In genomic region chr20:41693136-41693979, GRCh38 we compare ENCODE assay signal across 1 cellular context.
TF ChIP-seq lines count a peak whose summit lies in the region.

No MANE protein-coding gene starts in this region.

TF ChIP-seq in HEK293, 187 proteins besides CTCF, POLR2A, EP300 and RAD21 (continued from another document and continues in another):
- TF ChIP-seq PBX3 (CRISPR knock-in tag; IDR thresholded peaks at IDR 0.05) = no peak
- TF ChIP-seq GFI1B (tag by site-specific recombination; IDR thresholded peaks at IDR 0.05) = no peak
- no peak for TF ChIP-seq ZNF248 (tag by site-specific recombination; IDR thresholded peaks at IDR 0.05)
- no peak for TF ChIP-seq ZNF148 (tag by site-specific recombination; IDR thresholded peaks at IDR 0.05; ENCODE audit: borderline replicate concordance)
- TF ChIP-seq ZNF335 (tag by site-specific recombination; conservative IDR thresholded peaks at IDR 0.05) = peak; percentile 35; the same call in 1 of the 2 replicates
- no peak for TF ChIP-seq ZNF544 (tag by site-specific recombination; IDR thresholded peaks at IDR 0.05)
- peak; percentile 83 for TF ChIP-seq ZSCAN18 (tag by site-specific recombination; IDR thresholded peaks at IDR 0.05)
- no peak for TF ChIP-seq RBAK (tag by site-specific recombination; IDR thresholded peaks at IDR 0.05)
- TF ChIP-seq ZNF19 (tag by site-specific recombination; IDR thresholded peaks at IDR 0.05; ENCODE audit: low read depth) = no peak
- TF ChIP-seq ZBTB11 (tag by site-specific recombination; conservative IDR thresholded peaks at IDR 0.05; ENCODE audit: low read depth) = peak; percentile 100
- peak; percentile 94 for TF ChIP-seq ZNF610 (tag by site-specific recombination; IDR thresholded peaks at IDR 0.05; ENCODE audit: borderline replicate concordance)
- TF ChIP-seq SP2 (tag by site-specific recombination; IDR thresholded peaks at IDR 0.05) = no peak
- TF ChIP-seq ZNF280D (tag by site-specific recombination; IDR thresholded peaks at IDR 0.05) = no peak
- TF ChIP-seq KLF16 (tag by site-specific recombination; IDR thresholded peaks at IDR 0.05) = peak; percentile 97
- TF ChIP-seq ZNF555 (tag by site-specific recombination; conservative IDR thresholded peaks at IDR 0.05) = no peak
- TF ChIP-seq ZEB2 (tag by site-specific recombination; IDR thresholded peaks at IDR 0.05) = 0 out of 2 replicates have a peak, but pooled peaks have one; percentile 38
- 0 out of 2 replicates have a peak, but pooled peaks have one; percentile 41 for TF ChIP-seq ZBTB8A (tag by site-specific recombination; IDR thresholded peaks at IDR 0.05)
- 0 out of 2 replicates have a peak, but pooled peaks have one; percentile 20 for TF ChIP-seq SCRT2 (tag by site-specific recombination; IDR thresholded peaks at IDR 0.05)
- 0 out of 2 replicates have a peak, but pooled peaks have one; percentile 23 for TF ChIP-seq ZNF777 (tag by site-specific recombination; IDR thresholded peaks at IDR 0.05; ENCODE audit: borderline replicate concordance)
- peak; percentile 43 for TF ChIP-seq ZBTB26 (tag by site-specific recombination; optimal IDR thresholded peaks at IDR 0.05)
- TF ChIP-seq ZNF558 (tag by site-specific recombination; IDR thresholded peaks at IDR 0.05) = no peak
- TF ChIP-seq ZBTB20 (tag by site-specific recombination; IDR thresholded peaks at IDR 0.05) = peak; percentile 50; the same call in 1 of the 2 replicates
- no peak for TF ChIP-seq BCL6B (tag by site-specific recombination; IDR thresholded peaks at IDR 0.05)
- no peak for TF ChIP-seq ZNF274 (IDR thresholded peaks at IDR 0.05; ENCODE audit: low read length)
- no peak for TF ChIP-seq ZNF274 (tag by site-specific recombination; IDR thresholded peaks at IDR 0.05; ENCODE audit: borderline replicate concordance)
- no peak for TF ChIP-seq ZNF391 (tag by site-specific recombination; IDR thresholded peaks at IDR 0.05; ENCODE audit: borderline replicate concordance, low read depth)
- no peak for TF ChIP-seq OVOL3 (tag by site-specific recombination; IDR thresholded peaks at IDR 0.05)
- no peak for TF ChIP-seq ZNF416 (tag by site-specific recombination; IDR thresholded peaks at IDR 0.05)
- TF ChIP-seq ZFHX2 (tag by site-specific recombination; conservative IDR thresholded peaks at IDR 0.05) = no peak
- TF ChIP-seq ZSCAN30 (tag by site-specific recombination; IDR thresholded peaks at IDR 0.05) = peak; percentile 77; the same call in 1 of the 2 replicates
- TF ChIP-seq ZNF624 (tag by site-specific recombination; IDR thresholded peaks at IDR 0.05) = no peak
- TF ChIP-seq PATZ1 (tag by site-specific recombination; IDR thresholded peaks at IDR 0.05) = 0 out of 2 replicates have a peak, but pooled peaks have one; percentile 22
- TF ChIP-seq ZNF214 (tag by site-specific recombination; IDR thresholded peaks at IDR 0.05; ENCODE audit: borderline replicate concordance) = no peak
- TF ChIP-seq SP3 (tag by site-specific recombination; IDR thresholded peaks at IDR 0.05) = peak; percentile 72
- TF ChIP-seq ZNF157 (tag by site-specific recombination; IDR thresholded peaks at IDR 0.05) = no peak
- no peak for TF ChIP-seq ZNF768 (tag by site-specific recombination; IDR thresholded peaks at IDR 0.05)
- peak; percentile 81 for TF ChIP-seq TRIM28 (IDR thresholded peaks at IDR 0.05; ENCODE audit: borderline replicate concordance, low read length)
- no peak for TF ChIP-seq ZNF621 (tag by site-specific recombination; IDR thresholded peaks at IDR 0.05)
- TF ChIP-seq ZNF423 (tag by site-specific recombination; IDR thresholded peaks at IDR 0.05) = no peak
- TF ChIP-seq ZNF513 (tag by site-specific recombination; IDR thresholded peaks at IDR 0.05) = peak; percentile 50; the same call in 1 of the 2 replicates
- no peak for TF ChIP-seq ZNF658 (tag by site-specific recombination; IDR thresholded peaks at IDR 0.05)
- TF ChIP-seq HOXD13 (CRISPR knock-in tag; IDR thresholded peaks at IDR 0.05; ENCODE audit: borderline replicate concordance) = 0 out of 2 replicates have a peak, but pooled peaks have one; percentile 47
- no peak for TF ChIP-seq ZNF837 (tag by site-specific recombination; IDR thresholded peaks at IDR 0.05)
